8 cellular contexts compared by ENCODE assay signal in genomic region chr15:90829942-90830440, GRCh38. TPM values are rescaled to one million over a fixed set of nuclear protein-coding genes. Genes with fewer than 3 reads are reported as not detected.
DNase-seq lines count a peak whose midpoint lies in the region; ATAC-seq and TF ChIP-seq lines count a peak whose summit lies in the region.

No MANE protein-coding gene starts in this region.

- ATAC-seq in GM19395 (IDR thresholded peaks at IDR 0.05; ENCODE audit: unreplicated experiment) = peak; percentile 67
- ATAC-seq in HG03159 (IDR thresholded peaks at IDR 0.05; ENCODE audit: unreplicated experiment) = no peak
- ATAC-seq in GM18519 (IDR thresholded peaks at IDR 0.05; ENCODE audit: low FRiP score, unreplicated experiment) = no peak
- no peak for ATAC-seq in HG02840 (IDR thresholded peaks at IDR 0.05; ENCODE audit: low FRiP score, unreplicated experiment)

- no peaks in the 10 kb centered on the region for H3K27me3 Mint-ChIP-seq in dendritic cell treated with granulocyte-macrophage colony-stimulating factor and Interleukin-4, amounts not matched to agents 40 ng/mL and 50 ng/mL, for 4 days
- H3K27me3 Mint-ChIP-seq in chondrocyte (ENCODE audit: low read depth) = peaks cover 6% of the 10 kb centered on the region

- H3K4me3 ChIP-seq in NT2/D1 (ENCODE audit: insufficient read length, low read depth) = no peak overlapping the region

- H3K4me1 ChIP-seq in NT2/D1 (ENCODE audit: insufficient read depth, insufficient read length) = peaks cover 4% of the 10 kb centered on the region

- no peaks in the 10 kb centered on the region for H3K36me3 ChIP-seq in NT2/D1 (ENCODE audit: insufficient read depth, insufficient read length, low read length)

- H3K27ac Mint-ChIP-seq in dendritic cell treated with granulocyte-macrophage colony-stimulating factor and Interleukin-4, amounts not matched to agents 40 ng/mL and 50 ng/mL, for 4 days = peak overlapping the region; percentile 99
- H3K27ac Mint-ChIP-seq in chondrocyte (ENCODE audit: unreplicated experiment) = no peak overlapping the region

- no peaks in the 10 kb centered on the region for H3K36me3 Mint-ChIP-seq in dendritic cell treated with granulocyte-macrophage colony-stimulating factor and Interleukin-4, amounts not matched to agents 40 ng/mL and 50 ng/mL, for 4 days (ENCODE audit: low read depth)
- no peaks in the 10 kb centered on the region for H3K36me3 Mint-ChIP-seq in chondrocyte (ENCODE audit: low read depth)

- peaks cover 58% of the 10 kb centered on the region for H3K4me1 Mint-ChIP-seq in dendritic cell treated with granulocyte-macrophage colony-stimulating factor and Interleukin-4, amounts not matched to agents 40 ng/mL and 50 ng/mL, for 4 days (ENCODE audit: low read depth)
- peaks cover 4% of the 10 kb centered on the region for H3K4me1 Mint-ChIP-seq in chondrocyte (ENCODE audit: low read depth)

- intact Hi-C loops in dendritic cell treated with granulocyte-macrophage colony-stimulating factor and Interleukin-4, amounts not matched to agents 40 ng/mL and 50 ng/mL, for 4 days (cut with micrococcal nuclease) = no loop called here

- H3K9me3 Mint-ChIP-seq in dendritic cell treated with granulocyte-macrophage colony-stimulating factor and Interleukin-4, amounts not matched to agents 40 ng/mL and 50 ng/mL, for 4 days = no peaks in the 10 kb centered on the region
- no peaks in the 10 kb centered on the region for H3K9me3 Mint-ChIP-seq in chondrocyte (ENCODE audit: low read depth)

- H3K9ac ChIP-seq in NT2/D1 (ENCODE audit: insufficient read length, low read depth) = peak overlapping the region; percentile 24

- peaks cover 11% of the 10 kb centered on the region; the same call in 1 of the 2 replicates for H3K9me3 ChIP-seq in NT2/D1 (ENCODE audit: insufficient read depth, low read length)

- TF ChIP-seq CTCF in chondrocyte (IDR thresholded peaks at IDR 0.05) = no peak

- H3K4me3 Mint-ChIP-seq in dendritic cell treated with granulocyte-macrophage colony-stimulating factor and Interleukin-4, amounts not matched to agents 40 ng/mL and 50 ng/mL, for 4 days = peak overlapping the region; percentile 76
- H3K4me3 Mint-ChIP-seq in chondrocyte (ENCODE audit: unreplicated experiment) = no peak overlapping the region

- peaks cover 4% of the 10 kb centered on the region for H3K27me3 ChIP-seq in NT2/D1 (ENCODE audit: insufficient read depth, insufficient read length)

- DNase-seq in NT2/D1 (ENCODE audit: low read depth, low spot score) (no peak), chondrocyte (ENCODE audit: low spot score) (no peak)
- DNase-seq in stimulated activated CD4-positive, alpha-beta T cell treated with anti-CD3 and anti-CD28 coated beads, Interleukin-2, amount 100 ng/mL, for 24 hours = peak; percentile 48 to 67

RNA-seq across cellular contexts. Expression of gene FURIN, which starts 38.4 kb away (rescaled TPM):
- 66.2 to 118 TPM (median 71.1 TPM) in 3 replicates for total RNA-seq in chondrocyte

RNA-seq across cellular contexts. Expression of gene FES, which starts 54.3 kb away (rescaled TPM):
- total RNA-seq in chondrocyte = 2.4 to 2.7 TPM (median 2.4 TPM) in 3 replicates

Comparison
In these comparisons a context has a peak if more than half of its experiments do, and no peak if none do; other contexts are left out.
1. DNase-seq: peak in stimulated activated CD4-positive, alpha-beta T cell treated with anti-CD3 and anti-CD28 coated beads, Interleukin-2, amount 100 ng/mL, for 24 hours (2 of 2); none in NT2/D1 (single experiment) and chondrocyte (single experiment).